In genomic region chr1:157073944-157074685, GRCh38 we compare ENCODE assay signal across 8 cellular contexts. TPM values are rescaled to one million over a fixed set of nuclear protein-coding genes. Genes with fewer than 3 reads are reported as not detected.
A peak's percentile ranks its signal among the peaks of the same experiment; 100 is the strongest.
DNase-seq lines count a peak whose midpoint lies in the region; ATAC-seq and TF ChIP-seq lines count a peak whose summit lies in the region.

No MANE protein-coding gene starts in this region.

- H3K27ac ChIP-seq in neural progenitor cell, result no peak overlapping the region

- H3F3A ChIP-seq in neural progenitor cell (ENCODE audit: low read depth), result peaks cover 21% of the 10 kb centered on the region

- H3K4me3 Mint-ChIP-seq in activated CD4-positive, alpha-beta T cell treated with anti-CD3 and anti-CD28 coated beads for 36 hours, result no peak overlapping the region
- H3K4me3 Mint-ChIP-seq in activated CD4-positive, alpha-beta memory T cell treated with anti-CD3 and anti-CD28 coated beads for 36 hours, result no peak overlapping the region
- peak overlapping the region; percentile 17 for H3K4me3 Mint-ChIP-seq in neural progenitor cell

- peak; percentile 68 for DNase-seq in activated CD4-positive, alpha-beta T cell treated with anti-CD3 and anti-CD28 coated beads for 36 hours
- DNase-seq in activated CD4-positive, alpha-beta T cell treated with anti-CD3 and anti-CD28 coated beads, Interleukin-2, amount 50 U/mL, for 4 hours, result no peak
- peak; percentile 69 for DNase-seq in NCI-H2196 (lab: John Stamatoyannopoulos, UW; ENCODE audit: unreplicated experiment)
- peak; percentile 54 for DNase-seq in activated CD4-positive, alpha-beta memory T cell treated with anti-CD3 and anti-CD28 coated beads for 36 hours
- peak; percentile 67 for DNase-seq in fibroblast of peridontal ligament (ENCODE audit: extremely low read depth)
- peak; percentile 81 for DNase-seq in neural progenitor cell (ENCODE audit: low spot score)

- H3K9me3 Mint-ChIP-seq in activated CD4-positive, alpha-beta T cell treated with anti-CD3 and anti-CD28 coated beads for 36 hours (ENCODE audit: low read depth), result no peaks in the 10 kb centered on the region
- H3K9me3 Mint-ChIP-seq in activated CD4-positive, alpha-beta memory T cell treated with anti-CD3 and anti-CD28 coated beads for 36 hours, result no peaks in the 10 kb centered on the region
- no peaks in the 10 kb centered on the region for H3K9me3 Mint-ChIP-seq in neural progenitor cell

- H3K27me3 Mint-ChIP-seq in activated CD4-positive, alpha-beta T cell treated with anti-CD3 and anti-CD28 coated beads for 36 hours, result peaks cover 18% of the 10 kb centered on the region
- peaks cover 23% of the 10 kb centered on the region for H3K27me3 Mint-ChIP-seq in activated CD4-positive, alpha-beta memory T cell treated with anti-CD3 and anti-CD28 coated beads for 36 hours
- peaks cover 4% of the 10 kb centered on the region for H3K27me3 Mint-ChIP-seq in neural progenitor cell (ENCODE audit: insufficient read depth, low read depth)

- TF ChIP-seq CTCF in neural progenitor cell (IDR thresholded peaks at IDR 0.05), result peak; percentile 68

- no peaks in the 10 kb centered on the region for H3K36me3 Mint-ChIP-seq in activated CD4-positive, alpha-beta T cell treated with anti-CD3 and anti-CD28 coated beads for 36 hours (ENCODE audit: low read depth)
- no peaks in the 10 kb centered on the region for H3K36me3 Mint-ChIP-seq in activated CD4-positive, alpha-beta memory T cell treated with anti-CD3 and anti-CD28 coated beads for 36 hours
- no peaks in the 10 kb centered on the region for H3K36me3 Mint-ChIP-seq in neural progenitor cell

- peak overlapping the region; percentile 86 for H2AFZ ChIP-seq in neural progenitor cell (replicated peaks)

- H3K4me3 ChIP-seq in neural progenitor cell, result no peak overlapping the region

- no peak overlapping the region for H3K4me2 ChIP-seq in neural progenitor cell

- peaks cover 20% of the 10 kb centered on the region for H3K27me3 ChIP-seq in neural progenitor cell

- H3K27ac Mint-ChIP-seq in activated CD4-positive, alpha-beta T cell treated with anti-CD3 and anti-CD28 coated beads for 36 hours, result no peak overlapping the region
- no peak overlapping the region for H3K27ac Mint-ChIP-seq in activated CD4-positive, alpha-beta memory T cell treated with anti-CD3 and anti-CD28 coated beads for 36 hours
- H3K27ac Mint-ChIP-seq in neural progenitor cell, result no peak overlapping the region

- H3K4me1 Mint-ChIP-seq in activated CD4-positive, alpha-beta T cell treated with anti-CD3 and anti-CD28 coated beads for 36 hours, result no peaks in the 10 kb centered on the region
- peaks cover 3% of the 10 kb centered on the region for H3K4me1 Mint-ChIP-seq in activated CD4-positive, alpha-beta memory T cell treated with anti-CD3 and anti-CD28 coated beads for 36 hours (ENCODE audit: low read depth)
- H3K4me1 Mint-ChIP-seq in neural progenitor cell, result peaks cover 5% of the 10 kb centered on the region

- no peaks in the 10 kb centered on the region for H4K20me1 ChIP-seq in neural progenitor cell (ENCODE audit: low read depth)

- no peaks in the 10 kb centered on the region for H3K79me2 ChIP-seq in neural progenitor cell (ENCODE audit: low read depth)

- H3K9ac ChIP-seq in neural progenitor cell, result no peak overlapping the region

- ATAC-seq in activated CD4-positive, alpha-beta T cell treated with anti-CD3 and anti-CD28 coated beads for 36 hours, result no peak
- ATAC-seq in GM18511 (IDR thresholded peaks at IDR 0.05; ENCODE audit: unreplicated experiment), result no peak
- ATAC-seq in GM19023 (IDR thresholded peaks at IDR 0.05; ENCODE audit: unreplicated experiment), result no peak

- CTCF ChIA-PET in activated CD4-positive, alpha-beta T cell treated with anti-CD3 and anti-CD28 coated beads for 36 hours (lab: Charles Lee), result interaction anchor here (0.6 to 2.0 kb wide), 14 partner anchors 9 to 1454 kb away, joined by 3 to 11 read pairs (median 3); no protein-coding TSS in a partner anchor
- CTCF ChIA-PET in activated CD4-positive, alpha-beta memory T cell treated with anti-CD3 and anti-CD28 coated beads for 36 hours (lab: Charles Lee), result interaction anchor here (0.9 to 2.8 kb wide), 16 partner anchors 8 to 384 kb away, joined by 3 to 11 read pairs (median 5); no protein-coding TSS in a partner anchor

- H3K36me3 ChIP-seq in neural progenitor cell, result no peaks in the 10 kb centered on the region

- peaks cover 4% of the 10 kb centered on the region for H3K4me1 ChIP-seq in neural progenitor cell

- intact Hi-C loops in activated CD4-positive, alpha-beta T cell treated with anti-CD3 and anti-CD28 coated beads for 36 hours (cut with DNase I, micrococcal nuclease), result loop anchor here in 1 of 2 experiments (1.0 kb wide), 1 partner anchor 164 kb away; no protein-coding TSS in a partner anchor
- intact Hi-C loops in activated CD4-positive, alpha-beta memory T cell treated with anti-CD3 and anti-CD28 coated beads for 36 hours (cut with micrococcal nuclease), result no loop called here

- POLR2A ChIA-PET in activated CD4-positive, alpha-beta T cell treated with anti-CD3 and anti-CD28 coated beads for 36 hours (lab: Charles Lee), result interaction anchor here (0.6 kb wide), 1 partner anchor 51 kb away, joined by 3 read pairs; no protein-coding TSS in a partner anchor
- POLR2A ChIA-PET in activated CD4-positive, alpha-beta memory T cell treated with anti-CD3 and anti-CD28 coated beads for 36 hours (lab: Charles Lee), result interaction anchor here (0.9 kb wide), 1 partner anchor 133 kb away, joined by 3 read pairs; no protein-coding TSS in a partner anchor

- H3K9me3 ChIP-seq in neural progenitor cell (ENCODE audit: low read depth), result no peaks in the 10 kb centered on the region

RNA-seq across cellular contexts. Expression of gene ETV3L, which starts 25.5 kb away (rescaled TPM):
- not detected for total RNA-seq in activated CD4-positive, alpha-beta T cell treated with anti-CD3 and anti-CD28 coated beads for 36 hours
- total RNA-seq in activated CD4-positive, alpha-beta memory T cell treated with anti-CD3 and anti-CD28 coated beads for 36 hours, result not detected
- total RNA-seq in neural progenitor cell (ENCODE audit: low replicate concordance), result 0.25 TPM in 1 of 2 replicates, not detected in the other

RNA-seq across cellular contexts. Expression of gene ARHGEF11, which starts 28.6 kb away (rescaled TPM):
- 1 to 10 TPM; 3.5 to 4.8 TPM for total RNA-seq in activated CD4-positive, alpha-beta T cell treated with anti-CD3 and anti-CD28 coated beads for 36 hours
- total RNA-seq in activated CD4-positive, alpha-beta memory T cell treated with anti-CD3 and anti-CD28 coated beads for 36 hours, result 1 to 10 TPM; 1.3 to 1.8 TPM
- 31.9 and 33.8 TPM in 2 replicates for total RNA-seq in neural progenitor cell (ENCODE audit: low replicate concordance)

Comparison
In these comparisons a context has a peak if more than half of its experiments do, and no peak if none do; other contexts are left out.
1. DNase-seq: peak in activated CD4-positive, alpha-beta T cell treated with anti-CD3 and anti-CD28 coated beads for 36 hours (single experiment), NCI-H2196 (single experiment), activated CD4-positive, alpha-beta memory T cell treated with anti-CD3 and anti-CD28 coated beads for 36 hours (single experiment), fibroblast of peridontal ligament (single experiment) and neural progenitor cell (single experiment); none in activated CD4-positive, alpha-beta T cell treated with anti-CD3 and anti-CD28 coated beads, Interleukin-2, amount 50 U/mL, for 4 hours (0 of 2).